2 cellular contexts compared by ENCODE assay signal in the genomic region with DNA sequence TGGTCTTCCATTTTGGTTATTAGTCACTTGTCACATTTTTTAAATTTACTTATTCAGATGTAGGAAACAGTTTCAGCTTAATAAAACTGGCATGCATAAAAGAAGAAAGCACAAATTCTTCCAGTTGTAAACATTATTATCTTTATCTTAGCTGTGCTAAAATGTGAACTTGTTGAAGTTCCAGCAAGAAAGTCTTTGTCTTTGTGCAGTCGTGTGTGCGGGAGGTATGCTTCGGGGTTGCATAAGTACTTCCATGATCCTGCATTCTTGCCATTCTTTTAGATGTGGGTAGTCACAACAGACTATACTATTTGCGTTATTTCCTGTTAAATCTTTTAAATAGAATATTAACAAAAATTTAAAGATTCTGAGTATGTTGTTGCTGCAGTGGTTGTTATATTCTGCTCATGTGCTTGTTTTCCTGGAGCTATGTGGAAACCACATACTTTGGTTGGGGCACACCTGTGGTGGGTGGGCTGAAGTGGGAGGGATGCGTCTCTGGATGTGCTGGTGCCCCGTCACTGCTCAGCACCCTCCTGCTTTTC.
TF ChIP-seq lines count a peak whose summit lies in the region.

No MANE protein-coding gene starts in this region.

TF ChIP-seq in IMR-90, 13 proteins besides CTCF, POLR2A, EP300 and RAD21:
- TF ChIP-seq CEBPB (IDR thresholded peaks at IDR 0.05; ENCODE audit: low read depth, low read length), result peak; percentile 88
- TF ChIP-seq BHLHE40 (IDR thresholded peaks at IDR 0.05; ENCODE audit: low read depth, low read length), result peak; percentile 18; the same call in 1 of the 2 replicates
- TF ChIP-seq RFX5 (IDR thresholded peaks at IDR 0.05; ENCODE audit: low read depth, low read length), result no peak

TF ChIP-seq in H1, 55 proteins besides CTCF, POLR2A, EP300 and RAD21:
- TF ChIP-seq CHD2 (IDR thresholded peaks at IDR 0.05; ENCODE audit: low read length), result no peak
- 0 out of 2 replicates have a peak, but pooled peaks have one; percentile 19 for TF ChIP-seq TEAD4 (IDR thresholded peaks at IDR 0.05; ENCODE audit: low read depth, low read length)
